17 cellular contexts compared by ENCODE assay signal in genomic region chr15:43692679-43693078, GRCh38. TPM values are rescaled to one million over a fixed set of nuclear protein-coding genes. Genes with fewer than 3 reads are reported as not detected.
DNase-seq lines count a peak whose midpoint lies in the region; ATAC-seq, FAIRE-seq and TF ChIP-seq lines count a peak whose summit lies in the region.
"Not testable (repeated sequence)": the region's sequence is repeated elsewhere in the genome, so short reads cannot be mapped to it uniquely, and the experiment has no call there.
"Had no signal": no experiment of that assay in that cellular context is flagged by ENCODE, and none has a peak within 500 bp of the region (broad histone marks: within the 10 kb centered on the region; RNA-seq: fewer than 3 reads in every experiment).

No MANE protein-coding gene starts in this region.

- ATAC-seq in RWPE2 (ENCODE audit: low read depth), result peak; percentile 10; the same call in 2 of the 3 replicates
- peak; percentile 84 for ATAC-seq in esophagus mucosa
- ATAC-seq in foreskin keratinocyte, result peak; percentile 27
- ATAC-seq in left colon, result peak; percentile 74
- peak; percentile 5 for ATAC-seq in left lung
- peak; percentile 74 for ATAC-seq in mucosa of descending colon

- H3K9me3 ChIP-seq in RWPE2 (ENCODE audit: severe bottlenecking); keratinocyte (ENCODE audit: control insufficient read depth, low read depth, low read length); left lung; mucosa of descending colon: not testable (repeated sequence)

- DNase-seq in RWPE2 (ENCODE audit: low spot score); bronchial epithelial cell (ENCODE audit: low read depth); foreskin keratinocyte; keratinocyte (ENCODE audit: low read depth, low spot score); left colon; left lung; mucosa of descending colon: not testable (repeated sequence)

- not testable (repeated sequence) for H3K4me3 ChIP-seq in RWPE2 (ENCODE audit: severe bottlenecking); bronchial epithelial cell (ENCODE audit: low read depth, low read length); keratinocyte (ENCODE audit: control insufficient read depth in 2 of 3, extremely low read depth in 1 of 3, insufficient read depth in 2 of 3, low read depth in 1 of 3, low read length in 3 of 3); left lung; mucosa of descending colon

- not testable (repeated sequence) for H3K4me1 ChIP-seq in RWPE2 (ENCODE audit: insufficient read depth, poor library complexity, severe bottlenecking); foreskin keratinocyte; keratinocyte (ENCODE audit: control insufficient read depth, extremely low read depth, insufficient read depth, low read length); left lung; mucosa of descending colon (ENCODE audit: low read depth)

- not testable (repeated sequence) for H3K4me2 ChIP-seq in keratinocyte (ENCODE audit: control insufficient read depth, extremely low read depth, insufficient read depth, low read depth, low read length)

- H2AFZ ChIP-seq in keratinocyte (ENCODE audit: control insufficient read depth, low read length), result not testable (repeated sequence)

- dilution Hi-C loops in keratinocyte (cut with MboI; ENCODE audit: extremely low pct_ligation_motif_present, low sequenced_read_pairs), result not testable (repeated sequence)

- TF ChIP-seq CTCF in RWPE2 (IDR thresholded peaks at IDR 0.05; ENCODE audit: poor library complexity, severe bottlenecking); bronchial epithelial cell (IDR thresholded peaks at IDR 0.05; ENCODE audit: insufficient read depth, low read length, severe bottlenecking); foreskin keratinocyte (conservative IDR thresholded peaks at IDR 0.05); keratinocyte (optimal IDR thresholded peaks at IDR 0.05 in 1 of 3, IDR thresholded peaks at IDR 0.05 in 1 of 3, conservative IDR thresholded peaks at IDR 0.05 in 1 of 3; ENCODE audit: extremely low read depth in 1 of 3, insufficient read depth in 2 of 3, low read length in 3 of 3); left lung (IDR thresholded peaks at IDR 0.05); mucosa of descending colon (IDR thresholded peaks at IDR 0.05): not testable (repeated sequence)

- not testable (repeated sequence) for H3K27me3 ChIP-seq in RWPE2 (ENCODE audit: insufficient read depth, poor library complexity, severe bottlenecking); bronchial epithelial cell (ENCODE audit: control insufficient read depth, insufficient read depth, low read length); foreskin keratinocyte; keratinocyte (ENCODE audit: control insufficient read depth, extremely low read depth, insufficient read depth, low read length); left lung

- H3K79me2 ChIP-seq in keratinocyte (ENCODE audit: control insufficient read depth, insufficient read depth, low read length), result not testable (repeated sequence)

- H3K27ac ChIP-seq in RWPE2 (ENCODE audit: poor library complexity, severe bottlenecking); foreskin keratinocyte; keratinocyte (ENCODE audit: control insufficient read depth, insufficient read depth, low read length); left lung: not testable (repeated sequence)

- H3K9ac ChIP-seq in keratinocyte (ENCODE audit: control insufficient read depth, extremely low read depth, insufficient read depth, low read length), result not testable (repeated sequence)

- H3K36me3 ChIP-seq in RWPE2 (ENCODE audit: low read depth), result peaks cover 10% of the 10 kb centered on the region
- H3K36me3 ChIP-seq in bronchial epithelial cell (ENCODE audit: control insufficient read depth, insufficient read depth, low read length); keratinocyte (ENCODE audit: control insufficient read depth in 2 of 2, extremely low read depth in 1 of 2, insufficient read depth in 2 of 2, low read length in 2 of 2); left lung; mucosa of descending colon (ENCODE audit: low read depth): not testable (repeated sequence)

- peak; percentile 88 for FAIRE-seq in bronchial epithelial cell (lab: Jason Lieb, UNC)
- FAIRE-seq in keratinocyte (lab: Jason Lieb, UNC), result peak; percentile 97

- intact Hi-C loops in left colon (cut with DNase I, micrococcal nuclease); left lung (cut with DNase I); mucosa of descending colon (cut with DNase I, micrococcal nuclease): not testable (repeated sequence)

- H3K9me1 ChIP-seq in keratinocyte (ENCODE audit: control insufficient read depth, extremely low read depth, insufficient read depth, low read length), result not testable (repeated sequence)

- H4K20me1 ChIP-seq in keratinocyte (ENCODE audit: control insufficient read depth, extremely low read depth, insufficient read depth, low read length), result not testable (repeated sequence)

RNA-seq across cellular contexts. Expression of gene CKMT1A, which starts 1.0 kb away (rescaled TPM):
- total RNA-seq in bronchial epithelial cell, result 15.3 and 38.8 TPM in 2 replicates
- 63.2 TPM for total RNA-seq in esophagus mucosa
- total RNA-seq in foreskin keratinocyte, result 28.7 and 86.0 TPM in 2 replicates
- polyA plus RNA-seq in foreskin keratinocyte, result 31.3 and 98.7 TPM in 2 replicates
- polyA plus RNA-seq in keratinocyte, result 47.4 to 70.1 TPM (median 60.0 TPM) in 3 replicates
- 32.1 TPM for polyA plus RNA-seq in keratinocyte (2011; ENCODE audit: low read depth)
- 52.6 and 55.7 TPM in 2 replicates for polyA plus RNA-seq in keratinocyte (2011; cell fraction: cytosol; rRNA removed)
- polyA plus RNA-seq in keratinocyte (2011; cell fraction: nucleus; rRNA removed), result 90.0 and 118 TPM in 2 replicates
- 33.9 and 45.7 TPM in 2 replicates for polyA plus RNA-seq in keratinocyte (2012; ENCODE audit: low replicate concordance)
- 78.6 to 120 TPM (median 109 TPM) in 3 replicates for polyA minus RNA-seq in keratinocyte
- polyA minus RNA-seq in keratinocyte (2011; cell fraction: cytosol; rRNA and poly(A)+ RNA removed), result 47.6 TPM
- polyA minus RNA-seq in keratinocyte (2011; cell fraction: nucleus; rRNA and poly(A)+ RNA removed), result 17.3 and 54.5 TPM in 2 replicates
- total RNA-seq in left colon, result 100 to 1,000 TPM; 162 to 229 TPM
- total RNA-seq in left lung, result 10 to 100 TPM in 1 of 2 donors, 1 to 10 TPM in 1; 6.2 to 16.8 TPM
- total RNA-seq in mucosa of descending colon, result 100 to 1,000 TPM in 2 of 3 donors, 10 to 100 TPM in 1; 87.0 to 225 (median 215) TPM
- total RNA-seq: A172; B cell; CD4-positive, alpha-beta memory T cell; CD4-positive, alpha-beta T cell; CD4-positive, CD25-positive, alpha-beta regulatory T cell; CD8-positive, alpha-beta memory T cell; CD8-positive, alpha-beta T cell had no signal
- polyA plus RNA-seq: AG04450; CD14-positive monocyte; CD4-positive, alpha-beta memory T cell; CD4-positive, CD25-positive, alpha-beta regulatory T cell; CD8-positive, alpha-beta memory T cell had no signal

RNA-seq across cellular contexts. Expression of gene CATSPER2, which starts 44.0 kb away (rescaled TPM):
- total RNA-seq in bronchial epithelial cell (4.7 TPM in 2 replicates), esophagus mucosa (3.5 TPM), foreskin keratinocyte (1.5 and 2.9 TPM in 2 replicates), left colon (10 to 100 TPM in 1 of 2 donors, 1 to 10 TPM in 1; 9.0 to 11.8 TPM), left lung (1 to 10 TPM; 2.8 to 4.0 TPM), mucosa of descending colon (10 to 100 TPM in 1 of 3 donors, 1 to 10 TPM in 2; 7.0 to 10.8 (median 8.0) TPM)
- polyA plus RNA-seq in foreskin keratinocyte (1.2 and 2.9 TPM in 2 replicates), keratinocyte (1.7 to 4.2 TPM (median 3.5 TPM) in 3 replicates)
- polyA plus RNA-seq in keratinocyte (2011; ENCODE audit: low read depth), result 2.7 TPM
- 0.44 and 1.0 TPM in 2 replicates for polyA plus RNA-seq in keratinocyte (2011; cell fraction: cytosol; rRNA removed)
- 8.2 and 8.6 TPM in 2 replicates for polyA plus RNA-seq in keratinocyte (2011; cell fraction: nucleus; rRNA removed)
- polyA plus RNA-seq in keratinocyte (2012; ENCODE audit: low replicate concordance), result 1.7 and 2.3 TPM in 2 replicates
- polyA minus RNA-seq in keratinocyte, result 2.4 to 3.6 TPM in 2 of 3 replicates, not detected in the other
- not detected for polyA minus RNA-seq in keratinocyte (2011; cell fraction: cytosol; rRNA and poly(A)+ RNA removed)
- polyA minus RNA-seq in keratinocyte (2011; cell fraction: nucleus; rRNA and poly(A)+ RNA removed), result 3.0 and 5.7 TPM in 2 replicates
- polyA plus RNA-seq: CD14-positive monocyte had no signal

RNA-seq across cellular contexts. Expression of gene PDIA3, which starts 53.6 kb away (rescaled TPM):
- total RNA-seq in bronchial epithelial cell (115 and 130 TPM in 2 replicates), esophagus mucosa (209 TPM), foreskin keratinocyte (398 and 451 TPM in 2 replicates), left colon (100 to 1,000 TPM; 329 to 412 TPM), left lung (100 to 1,000 TPM; 518 to 633 TPM), mucosa of descending colon (100 to 1,000 TPM; 214 to 566 (median 262) TPM)
- polyA plus RNA-seq in foreskin keratinocyte (463 and 468 TPM in 2 replicates), keratinocyte (124 to 353 TPM (median 338 TPM) in 3 replicates)
- polyA plus RNA-seq in keratinocyte (2011; ENCODE audit: low read depth), result 419 TPM
- 150 and 192 TPM in 2 replicates for polyA plus RNA-seq in keratinocyte (2011; cell fraction: cytosol; rRNA removed)
- polyA plus RNA-seq in keratinocyte (2011; cell fraction: nucleus; rRNA removed), result 518 and 549 TPM in 2 replicates
- 261 and 703 TPM in 2 replicates for polyA plus RNA-seq in keratinocyte (2012; ENCODE audit: low replicate concordance)
- 22.4 to 78.3 TPM (median 43.8 TPM) in 3 replicates for polyA minus RNA-seq in keratinocyte
- polyA minus RNA-seq in keratinocyte (2011; cell fraction: cytosol; rRNA and poly(A)+ RNA removed), result 98.8 TPM
- polyA minus RNA-seq in keratinocyte (2011; cell fraction: nucleus; rRNA and poly(A)+ RNA removed), result 72.3 and 180 TPM in 2 replicates

Comparison
In these comparisons a context has a peak if more than half of its experiments do, and no peak if none do; other contexts are left out.
1. ATAC-seq: peak in every context shown above with its lines; median percentile 84 in esophagus mucosa; 74 in left colon; 74 in mucosa of descending colon; 27 in foreskin keratinocyte; 10 in RWPE2; 5 in left lung.